ENCODE assay signal across 13 cellular contexts in the genomic region with DNA sequence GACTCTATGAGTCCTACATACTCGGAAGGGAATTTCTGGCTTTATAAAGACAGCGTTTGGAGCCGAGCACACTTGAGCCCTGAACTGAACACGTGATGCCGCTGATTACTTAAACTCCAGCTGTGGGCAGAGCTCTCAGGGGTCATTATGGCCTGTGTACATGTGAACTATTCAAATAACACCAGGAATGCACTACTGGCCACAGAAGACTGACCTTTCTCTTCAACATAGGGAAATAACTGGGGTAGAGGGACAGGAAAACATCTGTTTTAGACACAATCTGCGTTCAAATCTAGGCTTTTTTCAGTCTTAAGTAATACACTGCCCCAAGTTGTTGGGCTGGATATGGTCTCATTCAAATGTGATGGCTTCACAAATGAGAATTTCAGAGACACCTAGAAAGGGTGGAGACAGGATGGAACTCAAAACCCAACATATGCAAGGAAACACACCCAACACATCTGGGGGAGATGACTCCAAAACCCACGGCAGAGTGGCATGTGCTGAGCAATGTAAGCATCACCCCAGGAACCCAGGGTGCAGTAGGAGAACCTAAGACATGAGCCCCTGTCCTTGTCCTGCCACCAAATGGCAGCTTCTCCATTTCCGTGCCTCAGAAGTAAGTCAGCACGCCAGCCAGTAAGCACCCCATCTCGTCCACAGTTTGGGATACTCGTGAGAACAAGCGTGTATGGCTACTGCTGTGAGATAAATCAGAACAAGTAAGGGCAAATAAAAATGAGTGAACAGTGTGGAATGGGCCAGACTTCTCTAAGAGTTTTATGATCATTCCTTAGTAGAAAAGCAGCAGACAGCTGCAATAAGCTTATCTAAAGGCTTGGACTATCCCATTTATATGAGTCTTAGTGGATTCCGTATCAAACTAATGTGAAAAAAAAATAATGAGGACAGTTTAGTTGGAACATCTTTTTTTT. TPM values are rescaled to one million over a fixed set of nuclear protein-coding genes. Genes with fewer than 3 reads are reported as not detected.
DNase-seq lines count a peak whose midpoint lies in the region; ATAC-seq and TF ChIP-seq lines count a peak whose summit lies in the region.
"Had no signal": no experiment of that assay in that cellular context is flagged by ENCODE, and none has a peak within 500 bp of the region (broad histone marks: within the 10 kb centered on the region; RNA-seq: fewer than 3 reads in every experiment).

No MANE protein-coding gene starts in this region.

- H3K4me2 ChIP-seq in MM.1S (ENCODE audit: low read depth, low read length) = no peak overlapping the region

- H3K27ac ChIP-seq in MM.1S (ENCODE audit: low read length) (no peak overlapping the region), left lung (peak overlapping the region in 1 of 2 donors; percentile 19), subcutaneous abdominal adipose tissue (ENCODE audit: low read depth, low read length) (peak overlapping the region; percentile 84)

- H3K4me3 ChIP-seq in MM.1S (ENCODE audit: low read length) (no peak overlapping the region), left lung (no peak overlapping the region), subcutaneous abdominal adipose tissue (ENCODE audit: low read depth in 1 of 5, low read length in 5 of 5) (no peak overlapping the region)

- ATAC-seq in left lung (peak; percentile 98), GM18867 (IDR thresholded peaks at IDR 0.05; ENCODE audit: unreplicated experiment) (no peak)
- ATAC-seq: activated CD4-positive, CD25-positive, alpha-beta regulatory T cell treated with anti-CD3 and anti-CD28 coated beads, Interleukin-2, amount 50 U/mL, for 24 hours had no signal

- no peaks in the 10 kb centered on the region for H3F3A ChIP-seq in MM.1S (ENCODE audit: insufficient read depth, low read length)

- H3K36me3 ChIP-seq in MM.1S (replicated peaks; ENCODE audit: insufficient read depth, low read length) = no peaks in the 10 kb centered on the region
- H3K36me3 ChIP-seq in left lung = no peaks in the 10 kb centered on the region
- peaks cover 4 to 46% (median 38%) of the 10 kb centered on the region in 5 donors for H3K36me3 ChIP-seq in subcutaneous abdominal adipose tissue (ENCODE audit: control insufficient read depth in 5 of 5, insufficient read depth in 5 of 5, low read length in 5 of 5)

- H3K27me3 ChIP-seq in MM.1S (replicated peaks; ENCODE audit: insufficient read depth, low read length) (no peaks in the 10 kb centered on the region), left lung (no peaks in the 10 kb centered on the region), subcutaneous abdominal adipose tissue (ENCODE audit: control insufficient read depth in 5 of 5, insufficient read depth in 4 of 5, low read length in 5 of 5) (no peaks in the 10 kb centered on the region)

- DNase-seq in MM.1S (no peak), brain pericyte (ENCODE audit: low read depth, low spot score) (peak; percentile 76), left lung (peak in 1 of 2 donors; percentile 48), cerebellar cortex (ENCODE audit: low spot score) (no peak), kidney glomerular epithelial cell (lab: John Stamatoyannopoulos, UW) (no peak)
- DNase-seq in stimulated activated CD4-positive, alpha-beta T cell treated with anti-CD3 and anti-CD28 coated beads, Interleukin-2, amount 100 ng/mL, for 48 hours = no peak
- DNase-seq: activated effector memory CD4-positive, alpha-beta T cell treated with Interleukin-2 at 50 U/mL for 16 hours; NCI-H2107; SIG-M5 had no signal

- H3K9me3 ChIP-seq in MM.1S (replicated peaks; ENCODE audit: insufficient read depth, low read length) (no peaks in the 10 kb centered on the region), left lung (no peaks in the 10 kb centered on the region), subcutaneous abdominal adipose tissue (ENCODE audit: control insufficient read depth in 5 of 5, low read length in 5 of 5) (no peaks in the 10 kb centered on the region)

- H3K79me2 ChIP-seq in MM.1S (ENCODE audit: low read length) = no peaks in the 10 kb centered on the region

- H3K9ac ChIP-seq in MM.1S (ENCODE audit: low read length) (no peak overlapping the region), subcutaneous abdominal adipose tissue (ENCODE audit: low read length in 5 of 5) (no peak overlapping the region)

- H4K20me1 ChIP-seq in MM.1S (ENCODE audit: insufficient read depth, low read length) = no peaks in the 10 kb centered on the region

- peak overlapping the region; percentile 14; the same call in 1 of the 2 replicates for H2AFZ ChIP-seq in MM.1S (ENCODE audit: low read length)

- no peaks in the 10 kb centered on the region for H3K4me1 ChIP-seq in MM.1S (ENCODE audit: low read length)
- peaks cover 0 to 7% of the 10 kb centered on the region in 2 donors for H3K4me1 ChIP-seq in left lung
- peaks cover 0 to 28% (median 23%) of the 10 kb centered on the region in 5 donors for H3K4me1 ChIP-seq in subcutaneous abdominal adipose tissue (ENCODE audit: control insufficient read depth in 5 of 5, insufficient read depth in 5 of 5, low read length in 5 of 5)

- H3K9me2 ChIP-seq in MM.1S (replicated peaks; ENCODE audit: insufficient read depth, low read length) = no peaks in the 10 kb centered on the region

- no peak for TF ChIP-seq CTCF in MM.1S (IDR thresholded peaks at IDR 0.05; ENCODE audit: low read length)
- no peak for TF ChIP-seq CTCF in left lung (IDR thresholded peaks at IDR 0.05)

- intact Hi-C loops in left lung (cut with DNase I) = no loop called here

RNA-seq across cellular contexts. Expression of a gene that starts 24.9 kb away (rescaled TPM):
- total RNA-seq in left lung = 10 to 100 TPM; 55.4 to 77.4 TPM
- total RNA-seq: HT-29 had no signal
